Comparison of ENCODE assay signal across 8 cellular contexts in the genomic region with DNA sequence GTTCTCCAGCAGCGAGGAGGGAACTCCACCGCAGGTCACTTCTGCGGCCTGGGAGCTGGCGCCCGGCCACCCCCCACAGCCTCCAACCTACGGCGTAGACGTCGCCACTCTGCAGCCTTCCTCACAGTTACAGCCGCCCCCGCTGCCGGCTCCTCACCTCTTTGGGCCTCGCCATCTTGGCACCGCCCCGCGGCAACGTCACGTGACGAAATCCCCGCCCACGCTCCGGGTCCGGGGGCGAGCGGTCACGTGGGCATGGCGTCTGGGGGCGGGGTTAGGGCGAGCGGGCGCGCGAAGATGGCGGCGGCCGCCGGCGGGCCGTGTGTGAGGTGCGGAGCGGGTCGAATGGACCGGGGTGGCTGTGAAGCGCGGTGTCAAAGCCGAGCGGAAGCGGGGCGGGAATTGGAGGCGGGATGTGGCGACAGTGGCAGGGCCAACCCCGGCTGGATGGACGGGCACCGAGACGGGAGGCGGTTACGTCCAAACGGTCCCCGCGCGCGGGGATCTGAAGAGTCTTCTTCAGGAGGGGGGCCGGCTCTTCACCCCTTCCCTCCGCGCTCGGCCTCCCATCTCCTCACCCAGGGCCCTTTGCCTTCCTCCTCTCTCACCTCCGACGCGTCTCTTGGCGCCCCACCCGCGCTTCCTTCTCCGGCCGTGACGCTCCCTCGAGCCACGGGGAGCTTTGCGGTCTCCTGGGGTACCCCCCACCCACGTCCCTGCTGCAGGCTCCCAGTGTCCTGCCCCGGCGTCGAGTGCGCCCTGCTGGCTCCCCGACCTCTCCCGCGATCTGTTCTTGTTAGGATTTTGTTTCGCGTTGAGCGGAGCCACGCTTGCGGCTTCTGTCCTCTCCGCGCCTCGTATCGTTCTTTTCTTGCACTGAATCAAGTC.
A peak's percentile ranks its signal among the peaks of the same experiment; 100 is the strongest.
DNase-seq lines count a peak whose midpoint lies in the region; ATAC-seq and TF ChIP-seq lines count a peak whose summit lies in the region.

A gene (minus strand): TSS at position 181 of the 888 bp plus-strand sequence. CDS start 300 bp downstream, outside the sequence.
A gene with protein sequence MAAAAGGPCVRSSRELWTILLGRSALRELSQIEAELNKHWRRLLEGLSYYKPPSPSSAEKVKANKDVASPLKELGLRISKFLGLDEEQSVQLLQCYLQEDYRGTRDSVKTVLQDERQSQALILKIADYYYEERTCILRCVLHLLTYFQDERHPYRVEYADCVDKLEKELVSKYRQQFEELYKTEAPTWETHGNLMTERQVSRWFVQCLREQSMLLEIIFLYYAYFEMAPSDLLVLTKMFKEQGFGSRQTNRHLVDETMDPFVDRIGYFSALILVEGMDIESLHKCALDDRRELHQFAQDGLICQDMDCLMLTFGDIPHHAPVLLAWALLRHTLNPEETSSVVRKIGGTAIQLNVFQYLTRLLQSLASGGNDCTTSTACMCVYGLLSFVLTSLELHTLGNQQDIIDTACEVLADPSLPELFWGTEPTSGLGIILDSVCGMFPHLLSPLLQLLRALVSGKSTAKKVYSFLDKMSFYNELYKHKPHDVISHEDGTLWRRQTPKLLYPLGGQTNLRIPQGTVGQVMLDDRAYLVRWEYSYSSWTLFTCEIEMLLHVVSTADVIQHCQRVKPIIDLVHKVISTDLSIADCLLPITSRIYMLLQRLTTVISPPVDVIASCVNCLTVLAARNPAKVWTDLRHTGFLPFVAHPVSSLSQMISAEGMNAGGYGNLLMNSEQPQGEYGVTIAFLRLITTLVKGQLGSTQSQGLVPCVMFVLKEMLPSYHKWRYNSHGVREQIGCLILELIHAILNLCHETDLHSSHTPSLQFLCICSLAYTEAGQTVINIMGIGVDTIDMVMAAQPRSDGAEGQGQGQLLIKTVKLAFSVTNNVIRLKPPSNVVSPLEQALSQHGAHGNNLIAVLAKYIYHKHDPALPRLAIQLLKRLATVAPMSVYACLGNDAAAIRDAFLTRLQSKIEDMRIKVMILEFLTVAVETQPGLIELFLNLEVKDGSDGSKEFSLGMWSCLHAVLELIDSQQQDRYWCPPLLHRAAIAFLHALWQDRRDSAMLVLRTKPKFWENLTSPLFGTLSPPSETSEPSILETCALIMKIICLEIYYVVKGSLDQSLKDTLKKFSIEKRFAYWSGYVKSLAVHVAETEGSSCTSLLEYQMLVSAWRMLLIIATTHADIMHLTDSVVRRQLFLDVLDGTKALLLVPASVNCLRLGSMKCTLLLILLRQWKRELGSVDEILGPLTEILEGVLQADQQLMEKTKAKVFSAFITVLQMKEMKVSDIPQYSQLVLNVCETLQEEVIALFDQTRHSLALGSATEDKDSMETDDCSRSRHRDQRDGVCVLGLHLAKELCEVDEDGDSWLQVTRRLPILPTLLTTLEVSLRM (N-terminal part only) (plus strand): TSS at position 277 of the 888 bp plus-strand sequence. CDS start 21 bp downstream, at position 298.

- peak; percentile 93 for DNase-seq in EL
- DNase-seq in GOT3 (lab: John Stamatoyannopoulos, UW) = peak; percentile 54
- peak; percentile 56 for DNase-seq in LNCaP clone FGC (ENCODE audit: low read depth)
- peak; percentile 99 for DNase-seq in activated T-helper 9 cell treated with anti-CD3 and anti-CD28 coated beads, Interleukin-2, amount 50 U/mL, for 16 hours (ENCODE audit: low read depth)
- peak; percentile 92 for DNase-seq in fibroblast of pulmonary artery (ENCODE audit: low read depth)
- peak; percentile 100 for DNase-seq in stimulated activated naive CD8-positive, alpha-beta T cell treated with anti-CD3 and anti-CD28 coated beads, Interleukin-15, Interleukin-2, amounts not matched to agents 100 U/mL and 50 U/mL, for 24 hours

- no peaks in the 10 kb centered on the region for H3K27me3 Mint-ChIP-seq in nephron (ENCODE audit: low read depth)

- no peak for TF ChIP-seq CTCF in LNCaP clone FGC (IDR thresholded peaks at IDR 0.05; ENCODE audit: control insufficient read depth, extremely low read depth, insufficient read depth)
- no peak for TF ChIP-seq CTCF in fibroblast of pulmonary artery (IDR thresholded peaks at IDR 0.05; ENCODE audit: low read length, missing control alignments)
- TF ChIP-seq CTCF in nephron (IDR thresholded peaks at IDR 0.05; ENCODE audit: unreplicated experiment in 3 of 3) = no peak

- TF ChIP-seq POLR2A in Raji (IDR thresholded peaks at IDR 0.05; ENCODE audit: insufficient read depth, low read depth, low read length) = peak; percentile 96

- H3K4me3 Mint-ChIP-seq in nephron = peak within 1 kb of the TSS; percentile 92 to 100 (median 97)

- no peaks in the 10 kb centered on the region for H3K9me3 Mint-ChIP-seq in nephron

- ATAC-seq in stimulated activated naive CD8-positive, alpha-beta T cell treated with anti-CD3 and anti-CD28 coated beads, Interleukin-15, Interleukin-2, amounts not matched to agents 100 U/mL and 50 U/mL, for 24 hours = peak; percentile 84

- peaks cover 20% of the 10 kb centered on the region for H3K4me1 Mint-ChIP-seq in nephron

- peak within 1 kb of the TSS; percentile 85 to 92 (median 90) for H3K27ac Mint-ChIP-seq in nephron

- H3K36me3 Mint-ChIP-seq in nephron (ENCODE audit: low read depth) = peaks cover 20% of the 10 kb centered on the region

- H3K4me3 ChIP-seq in LNCaP clone FGC (ENCODE audit: low read depth, low read length) = peak within 1 kb of the TSS; percentile 99
- peak within 1 kb of the TSS; percentile 93 for H3K4me3 ChIP-seq in fibroblast of pulmonary artery (replicated peaks; ENCODE audit: low read depth, low read length)

Comparison
In these comparisons a context has a peak if more than half of its experiments do, and no peak if none do; other contexts are left out.
1. Peak in every context shown above with its lines: DNase-seq, ATAC-seq and H3K4me3 ChIP-seq.